23 cellular contexts compared by ENCODE assay signal in genomic region chr7:103656221-103656620, GRCh38.
"Had no signal": no experiment of that assay in that cellular context is flagged by ENCODE, and none has a peak within 500 bp of the region (broad histone marks: within the 10 kb centered on the region; RNA-seq: fewer than 3 reads in every experiment).

No MANE protein-coding gene starts in this region.

- H3K36me3 ChIP-seq: neural progenitor cell, ovary, right lobe of liver, sigmoid colon, stomach, thoracic aorta, thyroid gland, tibial nerve, upper lobe of right lung, uterus had no signal

- H3K27ac ChIP-seq: neural progenitor cell, ovary, parathyroid adenoma, psoas muscle, right lobe of liver, sigmoid colon, stomach, thoracic aorta, thyroid gland, tibial nerve, upper lobe of right lung, uterus had no signal

- DNase-seq: natural killer cell; occipital lobe; ovary; posterior cingulate gyrus; psoas muscle; right cardiac atrium; right lobe of liver; sigmoid colon; small intestine; stimulated activated CD4-positive, alpha-beta T cell treated with anti-CD3 and anti-CD28 coated beads, Interleukin-15, amount 100 ng/mL, for 24 hours; stimulated activated CD4-positive, alpha-beta T cell treated with anti-CD3 and anti-CD28 coated beads, Interleukin-2, amount 100 ng/mL, for 24 hours; stimulated activated CD4-positive, alpha-beta T cell treated with anti-CD3 and anti-CD28 coated beads, Interleukin-2, amount 100 ng/mL, for 48 hours; stimulated activated CD4-positive, alpha-beta T cell treated with anti-CD3 and anti-CD28 coated beads, Interleukin-4, amount 100 ng/mL, for 24 hours; stimulated activated naive B cell treated with anti-CD40 and anti-IgM and Interleukin-4, amounts not matched to agents 10 μg/mL and 1 μg/mL and 100 μg/mL, for 72 hours; stimulated activated naive CD4-positive, alpha-beta T cell treated with Interleukin-2 at 50 U/mL for 16 hours; stomach; thyroid gland; upper lobe of right lung; uterus had no signal

- H2AFZ ChIP-seq: neural progenitor cell, parathyroid adenoma had no signal

- H3K4me1 ChIP-seq: neural progenitor cell, parathyroid adenoma, psoas muscle, sigmoid colon, stomach, thyroid gland, tibial nerve, upper lobe of right lung, uterus had no signal

- H3K27me3 ChIP-seq: neural progenitor cell, ovary, right lobe of liver, sigmoid colon, stomach, thyroid gland, tibial nerve, upper lobe of right lung, uterus had no signal

- H3K9me3 ChIP-seq: ovary, psoas muscle, right lobe of liver, sigmoid colon, stomach, thoracic aorta, thyroid gland, tibial nerve, upper lobe of right lung, uterus had no signal

- H3K9ac ChIP-seq: neural progenitor cell, parathyroid adenoma had no signal

- H3K4me2 ChIP-seq: neural progenitor cell had no signal

- H3K4me3 ChIP-seq: neural progenitor cell, ovary, psoas muscle, right lobe of liver, sigmoid colon, stomach, thoracic aorta, thyroid gland, tibial nerve, upper lobe of right lung, uterus had no signal
